9 cellular contexts compared by ENCODE assay signal in genomic region chr6:32664827-32665362, GRCh38. TPM values are rescaled to one million over a fixed set of nuclear protein-coding genes. Genes with fewer than 3 reads are reported as not detected.
DNase-seq lines count a peak whose midpoint lies in the region; TF ChIP-seq lines count a peak whose summit lies in the region.
"Had no signal": no experiment of that assay in that cellular context is flagged by ENCODE, and none has a peak within 500 bp of the region (broad histone marks: within the 10 kb centered on the region; RNA-seq: fewer than 3 reads in every experiment).

No MANE protein-coding gene starts in this region.

- H3K4me1 ChIP-seq in stomach (no peaks in the 10 kb centered on the region), tibial nerve (no peaks in the 10 kb centered on the region)

- TF ChIP-seq POLR2A in stomach (IDR thresholded peaks at IDR 0.05): no peak
- no peak for TF ChIP-seq POLR2A in tibial nerve (IDR thresholded peaks at IDR 0.05)

- H3K27me3 ChIP-seq in HL-60 (ENCODE audit: insufficient read depth, poor library complexity, severe bottlenecking) (no peaks in the 10 kb centered on the region), stomach (peaks cover 0 to 4% (median 0%) of the 10 kb centered on the region in 3 donors), tibial nerve (no peaks in the 10 kb centered on the region)

- WGBS in stomach, 5 donors: 0 to 1% (median 1%) methylated on average over 15 to 47 of the region's 47 CpGs
- 0% methylated on average over 2 of the region's 47 CpGs; no CpG with 5 or more reads in 1 of the 2 donors for WGBS in tibial nerve, 2 donors

- H3K27ac ChIP-seq in HL-60 (replicated peaks) (no peak overlapping the region), stomach (no peak overlapping the region), tibial nerve (no peak overlapping the region)
- H3K27ac ChIP-seq: epithelial cell of prostate had no signal

- H3K36me3 ChIP-seq in stomach (no peaks in the 10 kb centered on the region), tibial nerve (no peaks in the 10 kb centered on the region)

- DNase-seq in HL-60 (ENCODE audit: low read depth in 1 of 2, low spot score in 1 of 2) (no peak), iPS-NIHi7 (ENCODE audit: extremely low spot score) (peak; percentile 29), stomach (peak; percentile 37), tibial nerve (ENCODE audit: low spot score in 2 of 2) (no peak), amniotic stem cell (lab: John Stamatoyannopoulos, UW) (no peak), NCI-H226 (no peak)
- DNase-seq in activated T-cell treated with anti-CD3 and anti-CD28 coated beads, Interleukin-2, amount 50 U/mL, for 1 hour: peak; percentile 57

- 0 out of 2 replicates have a peak overlapping the region, but pooled peaks have one; percentile 9 for H3K4me3 ChIP-seq in HL-60 (replicated peaks; ENCODE audit: insufficient read depth, low read length)
- H3K4me3 ChIP-seq in stomach: no peak overlapping the region
- no peak overlapping the region for H3K4me3 ChIP-seq in tibial nerve

- no peak for TF ChIP-seq CTCF in HL-60 (IDR thresholded peaks at IDR 0.05; ENCODE audit: insufficient read depth, low read length)
- TF ChIP-seq CTCF in stomach (IDR thresholded peaks at IDR 0.05): no peak
- TF ChIP-seq CTCF in tibial nerve (IDR thresholded peaks at IDR 0.05): no peak

- intact Hi-C loops in stomach (cut with DNase I; ENCODE audit: low total_unique reads): no loop called here

- H3K9me3 ChIP-seq in stomach (no peaks in the 10 kb centered on the region), tibial nerve (no peaks in the 10 kb centered on the region)

- TF ChIP-seq EP300 in stomach (IDR thresholded peaks at IDR 0.05) (no peak), tibial nerve (IDR thresholded peaks at IDR 0.05) (no peak)

RNA-seq across cellular contexts. Expression of gene HLA-DQB1, which starts 1.6 kb away (rescaled TPM):
- 10 to 100 TPM in 1 of 5 donors, 1 to 10 TPM in 2, not detected in 2; 2.0 to 16.8 (median 4.5) TPM for total RNA-seq in stomach
- 10 to 100 TPM; 26.0 to 94.5 (median 31.8) TPM for polyA plus RNA-seq in stomach
- total RNA-seq in tibial nerve: 10 to 100 TPM in 1 of 4 donors, 1 to 10 TPM in 2, under 1 TPM in 1; 0.90 to 12.0 (median 3.0) TPM
- total RNA-seq: LHCN-M2 had no signal

RNA-seq across cellular contexts. Expression of gene HLA-DQA1, which starts 27.7 kb away (rescaled TPM):
- total RNA-seq in stomach: 1 to 10 TPM in 2 of 5 donors, not detected in 3; 1.1 to 6.4 TPM
- 10 to 100 TPM in 2 of 3 donors, 1 to 10 TPM in 1; 5.0 to 16.2 (median 12.5) TPM for polyA plus RNA-seq in stomach
- total RNA-seq in tibial nerve: 10 to 100 TPM in 1 of 4 donors, 1 to 10 TPM in 2, under 1 TPM in 1; 0.30 to 17.2 (median 9.2) TPM
- total RNA-seq: LHCN-M2 had no signal

Comparison
In these comparisons a context has a peak if more than half of its experiments do, and no peak if none do; other contexts are left out.
1. DNase-seq: peak in activated T-cell treated with anti-CD3 and anti-CD28 coated beads, Interleukin-2, amount 50 U/mL, for 1 hour (single experiment), iPS-NIHi7 (single experiment) and stomach (single experiment); none in HL-60 (0 of 2), tibial nerve (0 of 2), amniotic stem cell (single experiment) and NCI-H226 (single experiment).